ENCODE assay signal across 8 cellular contexts in the genomic region with DNA sequence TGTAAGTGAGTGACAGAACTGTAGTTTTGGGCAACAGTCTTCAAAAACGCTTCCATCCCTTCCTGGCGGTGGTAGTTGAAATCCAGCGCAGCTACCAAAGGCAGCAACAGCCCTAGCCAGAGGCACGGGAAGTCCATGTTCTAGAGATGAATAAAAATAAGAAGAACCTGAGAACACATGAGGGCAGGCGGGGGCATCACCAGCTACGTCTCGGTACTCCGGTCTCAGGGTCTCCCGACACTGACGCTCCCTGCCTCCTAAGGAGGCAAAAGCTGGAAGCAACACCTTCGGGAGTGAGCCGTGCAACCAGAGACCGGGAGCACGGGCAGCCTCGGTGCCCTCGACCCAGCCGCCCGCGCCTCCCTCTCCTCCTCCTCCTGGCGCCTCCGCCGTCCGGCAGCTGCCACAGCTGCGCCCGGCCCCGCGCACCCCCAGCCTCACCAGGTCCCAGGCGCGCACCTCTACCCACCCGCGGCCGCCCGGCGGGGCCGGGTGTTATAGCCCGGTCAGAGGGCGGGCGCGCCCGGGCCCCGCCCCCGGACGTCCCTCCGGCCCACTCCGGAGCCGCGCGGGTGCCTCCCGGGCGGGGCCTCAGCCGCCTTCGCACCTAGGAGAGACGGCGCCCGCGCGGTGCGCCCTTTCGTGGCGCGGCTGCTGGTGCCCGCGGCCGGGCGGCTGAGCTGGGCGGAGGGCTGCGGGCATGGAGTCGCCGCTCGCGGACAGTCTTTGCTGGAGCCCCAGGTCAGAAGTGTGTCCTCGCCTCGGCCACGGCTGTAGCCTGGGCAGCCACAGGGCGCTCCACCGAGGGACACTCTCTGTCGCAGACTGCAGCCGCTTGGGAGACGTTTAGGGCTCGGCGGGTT. TPM values are rescaled to one million over a fixed set of nuclear protein-coding genes. Genes with fewer than 3 reads are reported as not detected.
A peak's percentile ranks its signal among the peaks of the same experiment; 100 is the strongest.
DNase-seq lines count a peak whose midpoint lies in the region; ATAC-seq and TF ChIP-seq lines count a peak whose summit lies in the region.

CPM (minus strand) TSS at position 471 of the 863 bp plus-strand sequence; CDS start at position 137, 334 bp downstream.

- ATAC-seq in GM18499 (IDR thresholded peaks at IDR 0.05; ENCODE audit: insufficient read depth, unreplicated experiment), result peak; percentile 44
- peak; percentile 97 for ATAC-seq in HG02588 (IDR thresholded peaks at IDR 0.05; ENCODE audit: unreplicated experiment)
- ATAC-seq in left lung, result peak; percentile 97

- H3K27ac ChIP-seq in cingulate gyrus (ENCODE audit: low read depth, low read length), result peak within 1 kb of the TSS; percentile 54
- peak within 1 kb of the TSS; percentile 58 to 81 for H3K27ac ChIP-seq in left lung

- peaks cover 0 to 7% of the 10 kb centered on the region in 2 donors for H3K36me3 ChIP-seq in left lung

- H3K9me3 ChIP-seq in left lung, result peaks cover 0 to 4% of the 10 kb centered on the region in 2 donors

- intact Hi-C loops in left lung (cut with DNase I), result no loop called here

- DNase-seq in NCI-H2029 treated with DMSO at 0.1 percent for 48 hours (lab: John Stamatoyannopoulos, UW), result peak; percentile 16
- DNase-seq in activated CD4-positive, alpha-beta T cell treated with anti-CD3 and anti-CD28 coated beads for 48 hours, result peak; percentile 83
- peak; percentile 84 to 98 for DNase-seq in left lung
- peak; percentile 76 for DNase-seq in stimulated activated CD4-positive, alpha-beta T cell treated with anti-CD3 and anti-CD28 coated beads, Interleukin-1b, Interleukin-23, amount 100 ng/mL, for 48 hours
- DNase-seq in RKO (ENCODE audit: low spot score), result no peak

- H3K4me1 ChIP-seq in left lung, result peaks cover 0 to 10% of the 10 kb centered on the region in 2 donors

- peaks cover 0 to 13% of the 10 kb centered on the region in 2 donors for H3K27me3 ChIP-seq in left lung

- no peak for TF ChIP-seq CTCF in left lung (IDR thresholded peaks at IDR 0.05)

- peak within 1 kb of the TSS; percentile 64 to 66 for H3K4me3 ChIP-seq in left lung

RNA-seq across cellular contexts. Expression of gene CPM, which starts in this region (rescaled TPM):
- total RNA-seq in left lung, result 100 to 1,000 TPM; 194 to 708 TPM

Comparison
In these comparisons a context has a peak if more than half of its experiments do, and no peak if none do; other contexts are left out.
1. ATAC-seq: peak in every context shown above with its lines; median percentile 97 in HG02588; 97 in left lung; 44 in GM18499.